Comparison of ENCODE assay signal across 14 cellular contexts in the genomic region with DNA sequence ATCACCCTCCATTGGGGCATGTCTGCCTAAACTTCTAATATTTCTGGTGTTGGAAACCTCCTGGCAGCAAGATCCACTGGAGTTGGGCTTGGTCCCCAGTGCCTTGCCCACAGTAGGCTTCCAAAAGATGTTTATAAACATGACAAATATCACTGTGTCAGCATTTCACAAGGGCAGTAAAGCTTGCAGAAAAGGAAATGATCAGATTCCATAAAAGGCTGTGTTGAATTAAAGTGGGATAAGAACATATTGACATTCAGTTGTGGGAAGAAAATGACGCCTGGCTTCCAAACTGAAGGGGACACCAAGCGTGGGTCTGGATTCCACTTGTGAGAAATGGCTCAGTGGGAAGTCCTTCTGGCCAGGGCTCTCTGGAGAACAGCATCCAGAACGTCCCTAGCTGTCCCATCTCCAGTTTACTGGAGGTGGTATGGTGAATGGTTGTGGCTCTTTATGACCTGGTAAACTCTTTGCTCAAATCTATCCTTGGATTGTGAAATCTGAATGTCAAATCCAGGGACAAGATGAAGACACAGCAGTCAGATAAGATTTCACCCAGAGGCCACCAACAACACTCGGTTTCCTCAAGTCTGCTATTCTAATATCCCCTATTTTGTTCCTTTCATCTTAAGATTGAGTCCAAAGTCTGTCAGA.
DNase-seq lines count a peak whose midpoint lies in the region; ATAC-seq and TF ChIP-seq lines count a peak whose summit lies in the region.
"Had no signal": no experiment of that assay in that cellular context is flagged by ENCODE, and none has a peak within 500 bp of the region (broad histone marks: within the 10 kb centered on the region; RNA-seq: fewer than 3 reads in every experiment).

No MANE protein-coding gene starts in this region.

- peak overlapping the region; percentile 22; the same call in 1 of the 2 replicates for H3K4me2 ChIP-seq in IMR-90 (ENCODE audit: low read depth, low read length)
- H3K4me2 ChIP-seq: KMS-11 had no signal

- peak overlapping the region; percentile 23; the same call in 1 of the 2 replicates for H3K4ac ChIP-seq in IMR-90 (ENCODE audit: low read depth, low read length)

- DNase-seq in IMR-90 (no peak), coronary artery (ENCODE audit: low spot score) (no peak), mesenteric fat pad (ENCODE audit: low spot score) (peak; percentile 14), stomach (no peak), SHP77 treated with DMSO at 0.1 percent for 48 hours (lab: John Stamatoyannopoulos, UW) (no peak), HEK293T (ENCODE audit: extremely low spot score) (no peak), HCEC 1CT (no peak)
- DNase-seq: amygdala, pancreas had no signal

- no peak overlapping the region for H2AK9ac ChIP-seq in IMR-90 (replicated peaks; ENCODE audit: low read depth, low read length, poor library complexity)

- in situ Hi-C loops in IMR-90 (cut with MboI; ENCODE audit: low sequenced_read_pairs) = no loop called here

- H3K18ac ChIP-seq in IMR-90 (ENCODE audit: low read depth, low read length) = peak overlapping the region; percentile 56; the same call in 1 of the 2 replicates

- H3K36me3 ChIP-seq in IMR-90 (ENCODE audit: control insufficient read depth, insufficient read depth, low read length) (peaks cover 37% of the 10 kb centered on the region), stomach (peaks cover 49 to 88% (median 71%) of the 10 kb centered on the region in 4 donors)

- ATAC-seq in IMR-90 (ENCODE audit: low read depth) (no peak), GM18498 (IDR thresholded peaks at IDR 0.05; ENCODE audit: unreplicated experiment) (no peak)
- ATAC-seq: GM12878 had no signal

- H2BK20ac ChIP-seq in IMR-90 (ENCODE audit: low read depth, low read length) = peak overlapping the region; percentile 41; the same call in 1 of the 2 replicates

- TF ChIP-seq EP300 in stomach (IDR thresholded peaks at IDR 0.05) = no peak

- dilution Hi-C loops in IMR-90 (cut with HindIII; ENCODE audit: low sequenced_read_pairs, unreplicated experiment) = no loop called here

- H2AFZ ChIP-seq in IMR-90 (replicated peaks; ENCODE audit: low read length, poor library complexity) = no peak overlapping the region

- H3K4me3 ChIP-seq in IMR-90 (ENCODE audit: insufficient read depth, low read depth, low read length) (no peak overlapping the region), coronary artery (no peak overlapping the region), stomach (no peak overlapping the region)
- H3K4me3 ChIP-seq: GM12878, pancreas had no signal

- H3K9ac ChIP-seq in IMR-90 (ENCODE audit: low read depth, low read length) = no peak overlapping the region
- H3K9ac ChIP-seq: KMS-11 had no signal

- H2BK15ac ChIP-seq in IMR-90 (ENCODE audit: low read depth, low read length) = peak overlapping the region; percentile 12; the same call in 1 of the 3 replicates

- peak overlapping the region; percentile 53 for H3K14ac ChIP-seq in IMR-90 (replicated peaks; ENCODE audit: low read depth, low read length)

- WGBS in IMR-90 (ENCODE audit: extremely low coverage in 2 of 2, insufficient read length in 1 of 2), 2 experiments = 60% methylated on average over 1 of the region's 4 CpGs; no CpG with 5 or more reads in 1 of the 2 experiments
- WGBS in stomach, 5 donors = 66 to 81% (median 80%) methylated on average over 4 of the region's 4 CpGs

- H3K9me3 ChIP-seq in IMR-90 (ENCODE audit: control insufficient read depth, insufficient read depth, low read length) (no peaks in the 10 kb centered on the region), stomach (no peaks in the 10 kb centered on the region)
- H3K9me3 ChIP-seq: pancreas had no signal

- intact Hi-C loops in IMR-90 (cut with micrococcal nuclease) = no loop called here
- intact Hi-C loops in stomach (cut with DNase I; ENCODE audit: low total_unique reads) = no loop called here

- no peak for TF ChIP-seq RAD21 in IMR-90 (IDR thresholded peaks at IDR 0.05; ENCODE audit: low read length)

- H2AK5ac ChIP-seq in IMR-90 (ENCODE audit: low read depth, low read length) = peak overlapping the region; percentile 46; the same call in 1 of the 2 replicates

- H2BK120ac ChIP-seq in IMR-90 (ENCODE audit: low read depth, low read length) = 0 out of 2 replicates have a peak overlapping the region, but pooled peaks have one; percentile 22

- H3K79me1 ChIP-seq in IMR-90 (ENCODE audit: low read depth in 1 of 2, low read length in 2 of 2) = peaks cover 23 to 67% of the 10 kb centered on the region in 2 experiments

- H3K27me3 ChIP-seq in IMR-90 (ENCODE audit: control insufficient read depth, insufficient read depth, low read length) = no peaks in the 10 kb centered on the region
- H3K27me3 ChIP-seq in stomach = no peaks in the 10 kb centered on the region
- H3K27me3 ChIP-seq: pancreas had no signal

- no peak overlapping the region; the same call in 1 of the 2 replicates for H3K23ac ChIP-seq in IMR-90 (ENCODE audit: low read depth, low read length)

- peak overlapping the region; percentile 1 for H2BK5ac ChIP-seq in IMR-90 (ENCODE audit: low read depth, low read length, poor library complexity, severe bottlenecking)

- H4K20me1 ChIP-seq in IMR-90 (ENCODE audit: insufficient read depth, low read length) = peaks cover 14% of the 10 kb centered on the region

- no peak overlapping the region for H4K91ac ChIP-seq in IMR-90 (ENCODE audit: insufficient read depth, low read depth, low read length)

- TF ChIP-seq POLR2A in IMR-90 (IDR thresholded peaks at IDR 0.05; ENCODE audit: low read depth, low read length) (no peak), stomach (IDR thresholded peaks at IDR 0.05) (no peak)

- CTCF ChIA-PET in IMR-90 (lab: Yijun Ruan, JAX) (no interaction called here), HEK293T (lab: Yijun Ruan, JAX) (no interaction called here)

- peak overlapping the region in 1 of 2 experiments; percentile 51; a peak in 1 of 4 replicates for H4K8ac ChIP-seq in IMR-90 (ENCODE audit: low read depth in 2 of 2, low read length in 2 of 2)

- peaks cover 27% of the 10 kb centered on the region for H3K9me1 ChIP-seq in IMR-90 (ENCODE audit: insufficient read depth, low read length)

- H3K56ac ChIP-seq in IMR-90 (ENCODE audit: extremely low read depth, insufficient read depth, low read length) = no peak overlapping the region

- no TSS peak for BruUV-seq in IMR-90 (replicated peaks; lab: Mats Ljungman, UMichigan)

- H4K5ac ChIP-seq in IMR-90 (ENCODE audit: low read depth, low read length) = 0 out of 2 replicates have a peak overlapping the region, but pooled peaks have one; percentile 22

- H3K4me1 ChIP-seq in IMR-90 (ENCODE audit: control insufficient read depth, insufficient read depth, low read length) (peaks cover 25% of the 10 kb centered on the region), stomach (peaks cover 14 to 41% (median 32%) of the 10 kb centered on the region in 4 donors)

- POLR2A ChIA-PET in IMR-90 (lab: Charles Lee; ENCODE audit: unreplicated experiment) = no interaction called here
- POLR2A ChIA-PET in HEK293T (lab: Yijun Ruan, JAX) = no interaction called here

- H3K27ac ChIP-seq in IMR-90 (ENCODE audit: insufficient read depth, low read length) = 0 out of 2 replicates have a peak overlapping the region, but pooled peaks have one; percentile 17
- H3K27ac ChIP-seq in coronary artery = peak overlapping the region; percentile 40 to 62
- peak overlapping the region in 4 of 5 donors; percentile 24 to 68 (median 50) for H3K27ac ChIP-seq in stomach
- H3K27ac ChIP-seq: epithelial cell of prostate, HL-60, KMS-11 had no signal

- TF ChIP-seq CTCF in IMR-90 (conservative IDR thresholded peaks at IDR 0.05; ENCODE audit: low read depth, low read length) = no peak
- TF ChIP-seq CTCF in coronary artery (IDR thresholded peaks at IDR 0.05) = no peak
- TF ChIP-seq CTCF in stomach (IDR thresholded peaks at IDR 0.05) = no peak

TF ChIP-seq in IMR-90, 13 proteins besides CTCF, POLR2A, EP300 and RAD21:
- TF ChIP-seq MAFK (IDR thresholded peaks at IDR 0.05; ENCODE audit: low read depth, low read length) = peak; percentile 96
- TF ChIP-seq, protein P1, sequence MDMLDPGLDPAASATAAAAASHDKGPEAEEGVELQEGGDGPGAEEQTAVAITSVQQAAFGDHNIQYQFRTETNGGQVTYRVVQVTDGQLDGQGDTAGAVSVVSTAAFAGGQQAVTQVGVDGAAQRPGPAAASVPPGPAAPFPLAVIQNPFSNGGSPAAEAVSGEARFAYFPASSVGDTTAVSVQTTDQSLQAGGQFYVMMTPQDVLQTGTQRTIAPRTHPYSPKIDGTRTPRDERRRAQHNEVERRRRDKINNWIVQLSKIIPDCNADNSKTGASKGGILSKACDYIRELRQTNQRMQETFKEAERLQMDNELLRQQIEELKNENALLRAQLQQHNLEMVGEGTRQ (IDR thresholded peaks at IDR 0.05; ENCODE audit: low read depth, low read length) = no peak
- TF ChIP-seq RFX5 (IDR thresholded peaks at IDR 0.05; ENCODE audit: low read depth, low read length) = no peak

TF ChIP-seq in HEK293T, 16 proteins besides CTCF, POLR2A, EP300 and RAD21:
- TF ChIP-seq, protein P2, sequence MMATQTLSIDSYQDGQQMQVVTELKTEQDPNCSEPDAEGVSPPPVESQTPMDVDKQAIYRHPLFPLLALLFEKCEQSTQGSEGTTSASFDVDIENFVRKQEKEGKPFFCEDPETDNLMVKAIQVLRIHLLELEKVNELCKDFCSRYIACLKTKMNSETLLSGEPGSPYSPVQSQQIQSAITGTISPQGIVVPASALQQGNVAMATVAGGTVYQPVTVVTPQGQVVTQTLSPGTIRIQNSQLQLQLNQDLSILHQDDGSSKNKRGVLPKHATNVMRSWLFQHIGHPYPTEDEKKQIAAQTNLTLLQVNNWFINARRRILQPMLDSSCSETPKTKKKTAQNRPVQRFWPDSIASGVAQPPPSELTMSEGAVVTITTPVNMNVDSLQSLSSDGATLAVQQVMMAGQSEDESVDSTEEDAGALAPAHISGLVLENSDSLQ (IDR thresholded peaks at IDR 0.05) = no peak
- no peak for TF ChIP-seq ZNF384 (IDR thresholded peaks at IDR 0.05)
- TF ChIP-seq NFRKB (IDR thresholded peaks at IDR 0.05) = no peak
- no peak for TF ChIP-seq FOXM1 (IDR thresholded peaks at IDR 0.05; ENCODE audit: borderline replicate concordance)
- no peak for TF ChIP-seq FOXA1 (IDR thresholded peaks at IDR 0.05)
- no peak for TF ChIP-seq CTBP1 (IDR thresholded peaks at IDR 0.05; ENCODE audit: borderline replicate concordance)
- no peak for TF ChIP-seq ELF4 (IDR thresholded peaks at IDR 0.05)
- no peak for TF ChIP-seq HDGF (IDR thresholded peaks at IDR 0.05; ENCODE audit: borderline replicate concordance)
- TF ChIP-seq SP1 (IDR thresholded peaks at IDR 0.05) = no peak
- no peak for TF ChIP-seq L3MBTL2 (conservative IDR thresholded peaks at IDR 0.05)
- TF ChIP-seq FOXK2 (IDR thresholded peaks at IDR 0.05) = no peak
- no peak for TF ChIP-seq ARNT (IDR thresholded peaks at IDR 0.05)
- no peak for TF ChIP-seq TARDBP (IDR thresholded peaks at IDR 0.05)
- no peak for TF ChIP-seq SUZ12 (IDR thresholded peaks at IDR 0.05)
